In genomic region chr16:87856796-87857228, GRCh38 we compare ENCODE assay signal across 9 cellular contexts. TPM values are rescaled to one million over a fixed set of nuclear protein-coding genes. Genes with fewer than 3 reads are reported as not detected.
DNase-seq lines count a peak whose midpoint lies in the region; ATAC-seq, FAIRE-seq and TF ChIP-seq lines count a peak whose summit lies in the region.
"Had no signal": no experiment of that assay in that cellular context is flagged by ENCODE, and none has a peak within 500 bp of the region (broad histone marks: within the 10 kb centered on the region; RNA-seq: fewer than 3 reads in every experiment).

No MANE protein-coding gene starts in this region.

- H3K27ac ChIP-seq in DND-41 (ENCODE audit: low read length) = peak overlapping the region; percentile 35; the same call in 1 of the 2 replicates
- peak overlapping the region; percentile 53 for H3K27ac ChIP-seq in effector memory CD4-positive, alpha-beta T cell (ENCODE audit: insufficient read depth, low read length, poor library complexity, severe bottlenecking)
- H3K27ac ChIP-seq: HL-60 had no signal

- peaks cover 97% of the 10 kb centered on the region for H4K20me1 ChIP-seq in DND-41 (ENCODE audit: insufficient read depth, low read length)

- no peak overlapping the region for H2AFZ ChIP-seq in DND-41 (ENCODE audit: low read depth, low read length)

- no peak overlapping the region for H3K9ac ChIP-seq in DND-41 (ENCODE audit: low read depth, low read length)
- peak overlapping the region; percentile 66 for H3K9ac ChIP-seq in skeletal muscle satellite cell (ENCODE audit: low read depth, low read length)

- H3K36me3 ChIP-seq in DND-41 (ENCODE audit: insufficient read depth, low read length) (peaks cover 96% of the 10 kb centered on the region), skeletal muscle satellite cell (ENCODE audit: insufficient read depth, low read length) (no peaks in the 10 kb centered on the region)
- peaks cover 2% of the 10 kb centered on the region for H3K36me3 ChIP-seq in effector memory CD4-positive, alpha-beta T cell (ENCODE audit: control insufficient read depth, insufficient read depth, low read length)

- H3K4me3 ChIP-seq in DND-41 (ENCODE audit: low read depth in 1 of 2, low read length in 2 of 2) (no peak overlapping the region), skeletal muscle satellite cell (ENCODE audit: low read length) (peak overlapping the region; percentile 12)
- H3K4me3 ChIP-seq in effector memory CD4-positive, alpha-beta T cell (ENCODE audit: insufficient read depth, low read depth, low read length, poor library complexity, severe bottlenecking) = peak overlapping the region; percentile 22

- DNase-seq in DND-41 (no peak), RCC 7860 (ENCODE audit: low spot score) (peak; percentile 67), NCI-H146 treated with DMSO at 0.1 percent for 48 hours (lab: John Stamatoyannopoulos, UW; ENCODE audit: unreplicated experiment) (no peak)
- no peak for DNase-seq in effector memory CD4-positive, alpha-beta T cell
- DNase-seq in effector CD4-positive, alpha-beta T cell = no peak

- FAIRE-seq in RCC 7860 (lab: Jason Lieb, UNC) = no peak

- peaks cover 96% of the 10 kb centered on the region for H3K4me1 ChIP-seq in DND-41 (ENCODE audit: insufficient read depth, low read length)
- peaks cover 27% of the 10 kb centered on the region for H3K4me1 ChIP-seq in effector memory CD4-positive, alpha-beta T cell (ENCODE audit: control insufficient read depth, insufficient read depth, low read length, poor library complexity, severe bottlenecking)
- H3K4me1 ChIP-seq in skeletal muscle satellite cell (ENCODE audit: control insufficient read depth, insufficient read depth, low read length) = peaks cover 97% of the 10 kb centered on the region

- H3K9me3 ChIP-seq in DND-41 (ENCODE audit: insufficient read depth, low read length, severe bottlenecking) (no peaks in the 10 kb centered on the region), skeletal muscle satellite cell (replicated peaks; ENCODE audit: low read length) (no peaks in the 10 kb centered on the region)
- no peaks in the 10 kb centered on the region for H3K9me3 ChIP-seq in effector memory CD4-positive, alpha-beta T cell (ENCODE audit: control insufficient read depth, low read length)

- H3K79me2 ChIP-seq in DND-41 (ENCODE audit: insufficient read depth, low read length) = peaks cover 100% of the 10 kb centered on the region

- H3K27me3 ChIP-seq in DND-41 (ENCODE audit: insufficient read depth, low read length, poor library complexity) (no peaks in the 10 kb centered on the region), skeletal muscle satellite cell (ENCODE audit: control insufficient read depth, insufficient read depth, low read length) (no peaks in the 10 kb centered on the region)
- H3K27me3 ChIP-seq in effector memory CD4-positive, alpha-beta T cell (replicated peaks; ENCODE audit: control insufficient read depth, insufficient read depth, low read length, poor library complexity, severe bottlenecking) = no peaks in the 10 kb centered on the region

- ATAC-seq in DND-41 (ENCODE audit: insufficient read depth, low read depth) (no peak), GM18520 (IDR thresholded peaks at IDR 0.05; ENCODE audit: unreplicated experiment) (no peak), GM19452 (IDR thresholded peaks at IDR 0.05; ENCODE audit: unreplicated experiment) (no peak)

- no peak for TF ChIP-seq CTCF in DND-41 (IDR thresholded peaks at IDR 0.05; ENCODE audit: borderline replicate concordance, extremely low read depth, low read length, poor library complexity, severe bottlenecking)

- peak overlapping the region; percentile 33 for H3K4me2 ChIP-seq in DND-41 (ENCODE audit: insufficient read depth, low read length)
- H3K4me2 ChIP-seq in skeletal muscle satellite cell (ENCODE audit: low read length) = peak overlapping the region; percentile 70

RNA-seq across cellular contexts. Expression of gene SLC7A5, which starts 12.5 kb away (rescaled TPM):
- 33.2 and 37.4 TPM in 2 replicates for total RNA-seq in skeletal muscle satellite cell (2012; rRNA removed)

Comparison
In these comparisons a context has a peak if more than half of its experiments do, and no peak if none do; other contexts are left out.
1. H3K4me3 ChIP-seq: peak in effector memory CD4-positive, alpha-beta T cell (single experiment) and skeletal muscle satellite cell (single experiment); none in DND-41 (0 of 2).